Comparison of ENCODE assay signal across 12 cellular contexts in genomic region chr22:46572911-46573780, GRCh38.
"Had no signal": no experiment of that assay in that cellular context is flagged by ENCODE, and none has a peak within 500 bp of the region (broad histone marks: within the 10 kb centered on the region; RNA-seq: fewer than 3 reads in every experiment).

No MANE protein-coding gene starts in this region.

- H3K27ac Mint-ChIP-seq: natural killer cell treated with Interleukin-12 subunit alpha and Interleukin-12 subunit beta and Interleukin-15 and Interleukin-18, amount 100 ng/mL, for 72 hours had no signal

- DNase-seq: activated CD4-positive, alpha-beta T cell treated with anti-CD3 and anti-CD28 coated beads, Interleukin-2, amount 50 U/mL, for 1 hour; activated CD4-positive, CD25-positive, alpha-beta regulatory T cell; activated naive CD4-positive, alpha-beta T cell; activated T-cell treated with anti-CD3 and anti-CD28 coated beads for 4 hours; hippocampal formation; occipital lobe; stimulated activated CD4-positive, alpha-beta T cell treated with anti-CD3 and anti-CD28 coated beads, Interleukin-4, amount 100 ng/mL, for 1 hour; stimulated activated naive B cell treated with anti-CD40 and anti-IgM and Interleukin-4, amounts not matched to agents 10 μg/mL and 1 μg/mL and 100 μg/mL, for 72 hours; substantia nigra; uterus had no signal

- H3K4me3 Mint-ChIP-seq: natural killer cell treated with Interleukin-12 subunit alpha and Interleukin-12 subunit beta and Interleukin-15 and Interleukin-18, amount 100 ng/mL, for 72 hours; stimulated activated naive B cell treated with anti-CD40 and anti-IgM and Interleukin-4, amounts not matched to agents 10 μg/mL and 1 μg/mL and 100 μg/mL, for 72 hours had no signal

- H3K27me3 ChIP-seq: tibial nerve, uterus had no signal

- H3K4me3 ChIP-seq: tibial nerve, uterus had no signal

- H3K9me3 ChIP-seq: uterus had no signal

- H3K27ac ChIP-seq: tibial nerve, uterus had no signal

- H3K27me3 Mint-ChIP-seq: natural killer cell treated with Interleukin-12 subunit alpha and Interleukin-12 subunit beta and Interleukin-15 and Interleukin-18, amount 100 ng/mL, for 72 hours; stimulated activated naive B cell treated with anti-CD40 and anti-IgM and Interleukin-4, amounts not matched to agents 10 μg/mL and 1 μg/mL and 100 μg/mL, for 72 hours had no signal

- H3K36me3 ChIP-seq: tibial nerve, uterus had no signal
